In the genomic region with DNA sequence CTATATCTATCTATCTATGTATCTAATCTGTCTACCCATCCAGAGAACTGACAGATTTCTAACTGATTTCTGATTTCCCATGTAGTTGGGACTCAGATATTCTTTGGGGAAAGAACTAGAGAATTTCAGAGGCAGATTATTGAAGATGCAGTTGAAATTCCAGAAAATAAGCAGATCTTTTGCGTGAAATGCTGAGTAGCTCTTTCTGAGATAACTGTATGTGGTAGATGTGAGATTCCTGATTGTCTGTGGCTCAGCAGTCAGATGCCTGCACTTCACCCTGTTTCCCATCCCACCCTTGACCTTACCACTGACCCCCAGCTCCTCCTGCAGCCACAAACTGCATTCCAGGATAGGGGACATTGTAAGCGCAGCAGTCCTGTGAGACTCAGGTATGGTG, we compare ENCODE assay signal across 10 cellular contexts.
A peak's percentile ranks its signal among the peaks of the same experiment; 100 is the strongest.
DNase-seq lines count a peak whose midpoint lies in the region; ATAC-seq, FAIRE-seq and TF ChIP-seq lines count a peak whose summit lies in the region.
"Had no signal": no experiment of that assay in that cellular context is flagged by ENCODE, and none has a peak within 500 bp of the region (broad histone marks: within the 10 kb centered on the region; RNA-seq: fewer than 3 reads in every experiment).

No MANE protein-coding gene starts in this region.

- H3K27me3 Mint-ChIP-seq in astrocyte (ENCODE audit: low read depth, unreplicated experiment): no peaks in the 10 kb centered on the region

- H3K79me2 ChIP-seq in astrocyte (ENCODE audit: insufficient read depth, low read length): peaks cover 22% of the 10 kb centered on the region
- peaks cover 11% of the 10 kb centered on the region for H3K79me2 ChIP-seq in osteoblast (ENCODE audit: insufficient read depth, low read length)

- no CpG with 5 or more reads among the region's 2 CpGs for WGBS in IMR-90 (ENCODE audit: extremely low coverage in 2 of 2, insufficient read length in 1 of 2), 2 experiments

- no peak overlapping the region for H3K23ac ChIP-seq in IMR-90 (ENCODE audit: low read depth, low read length)

- peak overlapping the region; percentile 44 for H3K27ac Mint-ChIP-seq in astrocyte (ENCODE audit: unreplicated experiment)
- H3K27ac Mint-ChIP-seq: CD8-positive, alpha-beta T cell had no signal

- no peak overlapping the region for H2BK20ac ChIP-seq in IMR-90 (ENCODE audit: low read depth, low read length)

- H3K4me1 Mint-ChIP-seq in astrocyte (ENCODE audit: low read depth, unreplicated experiment): peaks cover 28% of the 10 kb centered on the region

- no peaks in the 10 kb centered on the region for H3K36me3 Mint-ChIP-seq in astrocyte (ENCODE audit: low read depth, unreplicated experiment)
- H3K36me3 Mint-ChIP-seq: CD8-positive, alpha-beta T cell had no signal

- H4K91ac ChIP-seq in IMR-90 (ENCODE audit: insufficient read depth, low read depth, low read length): 0 out of 2 replicates have a peak overlapping the region, but pooled peaks have one; percentile 7

- H4K5ac ChIP-seq in IMR-90 (ENCODE audit: low read depth, low read length): no peak overlapping the region

- H2AK9ac ChIP-seq in IMR-90 (replicated peaks; ENCODE audit: low read depth, low read length, poor library complexity): no peak overlapping the region

- no peak overlapping the region for H3K4ac ChIP-seq in IMR-90 (ENCODE audit: low read depth, low read length)

- H3K56ac ChIP-seq in IMR-90 (ENCODE audit: extremely low read depth, insufficient read depth, low read length): no peak overlapping the region

- CTCF ChIA-PET in IMR-90 (lab: Yijun Ruan, JAX): interaction anchor here (0.8 kb wide), 1 partner anchor 441 kb away, joined by 6 read pairs; no protein-coding TSS in a partner anchor

- no TSS peak for BruUV-seq in IMR-90 (replicated peaks; lab: Mats Ljungman, UMichigan)

- H2BK5ac ChIP-seq in IMR-90 (ENCODE audit: low read depth, low read length, poor library complexity, severe bottlenecking): no peak overlapping the region

- no peak for TF ChIP-seq POLR2A in IMR-90 (IDR thresholded peaks at IDR 0.05; ENCODE audit: low read depth, low read length)

- peak overlapping the region in 10 of 11 experiments; percentile 2 to 45 (median 25); a peak in 10 of 22 replicates for H3K4me2 ChIP-seq in BLaER1 treated with 17β-estradiol and CSF1 and Interleukin-3, amounts not matched to agents 10 nM and 100 nM
- H3K4me2 ChIP-seq in IMR-90 (ENCODE audit: low read depth, low read length) (no peak overlapping the region), astrocyte (ENCODE audit: low read length) (peak overlapping the region; percentile 9), osteoblast (ENCODE audit: insufficient read depth, low read length) (peak overlapping the region; percentile 50)
- H3K4me2 ChIP-seq: BLaER1 had no signal

- H3K9me1 ChIP-seq in IMR-90 (ENCODE audit: insufficient read depth, low read length): peaks cover 3% of the 10 kb centered on the region; the same call in 1 of the 2 replicates

- no peak overlapping the region for H2BK15ac ChIP-seq in IMR-90 (ENCODE audit: low read depth, low read length)

- H3K9me3 ChIP-seq in BLaER1 treated with 17β-estradiol and CSF1 and Interleukin-3, amounts not matched to agents 10 nM and 100 nM (replicated peaks in 1 of 11): no peaks in the 10 kb centered on the region
- H3K9me3 ChIP-seq in IMR-90 (ENCODE audit: control insufficient read depth, insufficient read depth, low read length) (no peaks in the 10 kb centered on the region), astrocyte (ENCODE audit: insufficient read depth, low read depth, low read length) (no peaks in the 10 kb centered on the region), osteoblast (ENCODE audit: low read depth, low read length) (no peaks in the 10 kb centered on the region)
- H3K9me3 ChIP-seq: BLaER1 had no signal

- H3K4me3 Mint-ChIP-seq in astrocyte (ENCODE audit: unreplicated experiment): no peak overlapping the region
- H3K4me3 Mint-ChIP-seq: CD8-positive, alpha-beta T cell had no signal

- ATAC-seq in IMR-90 (ENCODE audit: low read depth): no peak
- ATAC-seq: Right ventricle myocardium inferior had no signal

- no peak for TF ChIP-seq CTCF in IMR-90 (conservative IDR thresholded peaks at IDR 0.05; ENCODE audit: low read depth, low read length)
- TF ChIP-seq CTCF in astrocyte (IDR thresholded peaks at IDR 0.05; ENCODE audit: insufficient read depth, low read depth, low read length): no peak
- TF ChIP-seq CTCF in osteoblast (IDR thresholded peaks at IDR 0.05; ENCODE audit: extremely low read depth, low read depth, low read length): no peak
- TF ChIP-seq CTCF in GM13976 (IDR thresholded peaks at IDR 0.05; ENCODE audit: borderline replicate concordance, control extremely low read depth, extremely low read depth, insufficient read depth, missing control alignments): no peak

- in situ Hi-C loops in IMR-90 (cut with MboI; ENCODE audit: low sequenced_read_pairs) (loop anchor here (5.0 to 10.0 kb wide), 3 partner anchors 205 to 725 kb away; no protein-coding TSS in a partner anchor), GM13976 (cut with MboI; ENCODE audit: low sequenced_read_pairs, unreplicated experiment) (loop anchor here (5.0 to 10.0 kb wide), 2 partner anchors 205 to 443 kb away; no protein-coding TSS in a partner anchor)

- peaks cover 0 to 97% (median 30%) of the 10 kb centered on the region in 11 experiments; a peak in 18 of 22 replicates for H4K20me1 ChIP-seq in BLaER1 treated with 17β-estradiol and CSF1 and Interleukin-3, amounts not matched to agents 10 nM and 100 nM
- peaks cover 3% of the 10 kb centered on the region; the same call in 1 of the 2 replicates for H4K20me1 ChIP-seq in IMR-90 (ENCODE audit: insufficient read depth, low read length)
- H4K20me1 ChIP-seq in astrocyte (ENCODE audit: insufficient read depth, low read length): peaks cover 10% of the 10 kb centered on the region
- H4K20me1 ChIP-seq in osteoblast (ENCODE audit: insufficient read depth, low read length): peaks cover 2% of the 10 kb centered on the region

- H2AFZ ChIP-seq in IMR-90 (replicated peaks; ENCODE audit: low read length, poor library complexity) (no peak overlapping the region), astrocyte (ENCODE audit: low read depth, low read length) (no peak overlapping the region), osteoblast (ENCODE audit: low read length) (no peak overlapping the region)

- POLR2A ChIA-PET in IMR-90 (lab: Charles Lee; ENCODE audit: unreplicated experiment): no interaction called here

- no peak for TF ChIP-seq RAD21 in IMR-90 (IDR thresholded peaks at IDR 0.05; ENCODE audit: low read length)

- FAIRE-seq in astrocyte (lab: Jason Lieb, UNC): no peak

- peaks cover 14 to 31% (median 22%) of the 10 kb centered on the region in 10 experiments for H3K4me1 ChIP-seq in BLaER1 treated with 17β-estradiol and CSF1 and Interleukin-3, amounts not matched to agents 10 nM and 100 nM
- peaks cover 2% of the 10 kb centered on the region; the same call in 1 of the 2 replicates for H3K4me1 ChIP-seq in IMR-90 (ENCODE audit: control insufficient read depth, insufficient read depth, low read length)
- peaks cover 22% of the 10 kb centered on the region for H3K4me1 ChIP-seq in astrocyte (ENCODE audit: insufficient read depth, low read length)
- peaks cover 20% of the 10 kb centered on the region for H3K4me1 ChIP-seq in osteoblast (ENCODE audit: insufficient read depth, low read length)

- dilution Hi-C loops in IMR-90 (cut with HindIII; ENCODE audit: low sequenced_read_pairs, unreplicated experiment): no loop called here

- peaks cover 0 to 9% (median 0%) of the 10 kb centered on the region in 11 experiments; a peak in 1 of 22 replicates for H3K36me3 ChIP-seq in BLaER1 treated with 17β-estradiol and CSF1 and Interleukin-3, amounts not matched to agents 10 nM and 100 nM
- no peaks in the 10 kb centered on the region for H3K36me3 ChIP-seq in IMR-90 (ENCODE audit: control insufficient read depth, insufficient read depth, low read length)
- H3K36me3 ChIP-seq in astrocyte (ENCODE audit: insufficient read depth, low read length): no peaks in the 10 kb centered on the region
- no peaks in the 10 kb centered on the region for H3K36me3 ChIP-seq in osteoblast (ENCODE audit: insufficient read depth, low read length)
- H3K36me3 ChIP-seq: BLaER1 had no signal

- no peak overlapping the region; a peak in 1 of 4 replicates for H4K8ac ChIP-seq in IMR-90 (ENCODE audit: low read depth in 2 of 2, low read length in 2 of 2)

- H3K14ac ChIP-seq in IMR-90 (replicated peaks; ENCODE audit: low read depth, low read length): 0 out of 2 replicates have a peak overlapping the region, but pooled peaks have one; percentile 49

- H3K4me3 ChIP-seq in BLaER1 treated with 17β-estradiol and CSF1 and Interleukin-3, amounts not matched to agents 10 nM and 100 nM: no peak overlapping the region
- H3K4me3 ChIP-seq in IMR-90 (ENCODE audit: insufficient read depth, low read depth, low read length) (no peak overlapping the region), astrocyte (ENCODE audit: insufficient read depth, low read depth, low read length) (no peak overlapping the region), osteoblast (ENCODE audit: insufficient read depth, low read length) (no peak overlapping the region)
- H3K4me3 ChIP-seq: BLaER1 had no signal

- H3K79me1 ChIP-seq in IMR-90 (ENCODE audit: low read depth in 1 of 2, low read length in 2 of 2): peaks cover 12 to 34% of the 10 kb centered on the region in 2 experiments

- no peaks in the 10 kb centered on the region for H3K9me3 Mint-ChIP-seq in astrocyte (ENCODE audit: unreplicated experiment)
- H3K9me3 Mint-ChIP-seq: CD8-positive, alpha-beta T cell had no signal

- DNase-seq in IMR-90: no peak
- DNase-seq in astrocyte (ENCODE audit: low read depth): no peak
- DNase-seq in osteoblast (ENCODE audit: insufficient read length, low spot score, missing footprints): peak; percentile 55
- DNase-seq in AML-193 (lab: John Stamatoyannopoulos, UW): no peak
- no peak for DNase-seq in NCI-H128 (lab: John Stamatoyannopoulos, UW; ENCODE audit: unreplicated experiment)
- no peak for DNase-seq in GM13976 (ENCODE audit: low spot score)

- no peak overlapping the region for H3K18ac ChIP-seq in IMR-90 (ENCODE audit: low read depth, low read length)

- H3K9ac ChIP-seq in BLaER1 treated with 17β-estradiol and CSF1 and Interleukin-3, amounts not matched to agents 10 nM and 100 nM: peak overlapping the region in 3 of 11 experiments; percentile 6 to 31 (median 10); a peak in 2 of 22 replicates
- no peak overlapping the region for H3K9ac ChIP-seq in IMR-90 (ENCODE audit: low read depth, low read length)
- no peak overlapping the region for H3K9ac ChIP-seq in astrocyte (ENCODE audit: low read length)
- H3K9ac ChIP-seq: BLaER1 had no signal

- H3K27me3 ChIP-seq in BLaER1 treated with 17β-estradiol and CSF1 and Interleukin-3, amounts not matched to agents 10 nM and 100 nM: no peaks in the 10 kb centered on the region
- no peaks in the 10 kb centered on the region for H3K27me3 ChIP-seq in IMR-90 (ENCODE audit: control insufficient read depth, insufficient read depth, low read length)
- H3K27me3 ChIP-seq in astrocyte (ENCODE audit: insufficient read depth, low read length): no peaks in the 10 kb centered on the region
- no peaks in the 10 kb centered on the region for H3K27me3 ChIP-seq in osteoblast (ENCODE audit: insufficient read depth, low read length)
- H3K27me3 ChIP-seq: BLaER1 had no signal

- peak overlapping the region; percentile 71; the same call in 1 of the 2 replicates for H2AK5ac ChIP-seq in IMR-90 (ENCODE audit: low read depth, low read length)

- intact Hi-C loops in IMR-90 (cut with micrococcal nuclease): loop anchor here (1.0 to 5.0 kb wide), 5 partner anchors 69 to 699 kb away; a partner anchor contains a TSS

- peak overlapping the region in 6 of 11 experiments; percentile 7 to 51 (median 34); a peak in 7 of 22 replicates for H3K27ac ChIP-seq in BLaER1 treated with 17β-estradiol and CSF1 and Interleukin-3, amounts not matched to agents 10 nM and 100 nM
- H3K27ac ChIP-seq in IMR-90 (ENCODE audit: insufficient read depth, low read length) (no peak overlapping the region), astrocyte (ENCODE audit: low read depth, low read length) (no peak overlapping the region), osteoblast (ENCODE audit: low read depth, low read length) (no peak overlapping the region)
- H3K27ac ChIP-seq: BLaER1 had no signal

- no peak overlapping the region for H2BK120ac ChIP-seq in IMR-90 (ENCODE audit: low read depth, low read length)

Comparison
In these comparisons a context has a peak if more than half of its experiments do, and no peak if none do; other contexts are left out.
1. H3K27ac ChIP-seq: peak in BLaER1 treated with 17β-estradiol and CSF1 and Interleukin-3, amounts not matched to agents 10 nM and 100 nM (6 of 11); none in IMR-90 (single experiment), astrocyte (single experiment) and osteoblast (single experiment).